8 cellular contexts compared by ENCODE assay signal in genomic region chr19:1945899-1946298, GRCh38.
DNase-seq lines count a peak whose midpoint lies in the region; ATAC-seq and TF ChIP-seq lines count a peak whose summit lies in the region.

No MANE protein-coding gene starts in this region.

- TF ChIP-seq CTCF in MM.1S (IDR thresholded peaks at IDR 0.05; ENCODE audit: low read length), result peak; percentile 44

- peaks cover 12% of the 10 kb centered on the region for H3K4me1 ChIP-seq in MM.1S (ENCODE audit: low read length)

- H2AFZ ChIP-seq in MM.1S (ENCODE audit: low read length), result no peak overlapping the region

- peaks cover 91% of the 10 kb centered on the region for H3K79me2 ChIP-seq in MM.1S (ENCODE audit: low read length)

- no peaks in the 10 kb centered on the region for H3K9me3 ChIP-seq in MM.1S (replicated peaks; ENCODE audit: insufficient read depth, low read length)

- ATAC-seq in HG02623 (IDR thresholded peaks at IDR 0.05; ENCODE audit: unreplicated experiment), result no peak
- no peak for ATAC-seq in HG02840 (IDR thresholded peaks at IDR 0.05; ENCODE audit: low FRiP score, unreplicated experiment)
- no peak for ATAC-seq in GM19455 (IDR thresholded peaks at IDR 0.05; ENCODE audit: unreplicated experiment)

- DNase-seq in DMS 273 (lab: John Stamatoyannopoulos, UW; ENCODE audit: unreplicated experiment), result peak; percentile 44
- DNase-seq in DMS 273 treated with DMSO at 0.1 percent for 48 hours (lab: John Stamatoyannopoulos, UW), result no peak
- DNase-seq in MM.1S, result no peak
- peak; percentile 38 for DNase-seq in astrocyte of the hippocampus (ENCODE audit: low read depth, low spot score)
- peak; percentile 35 for DNase-seq in kidney tubule cell (ENCODE audit: low spot score)

- no peaks in the 10 kb centered on the region for H3K27me3 ChIP-seq in MM.1S (replicated peaks; ENCODE audit: insufficient read depth, low read length)

- H3K9ac ChIP-seq in MM.1S (ENCODE audit: low read length), result no peak overlapping the region

- H3K4me2 ChIP-seq in MM.1S (ENCODE audit: low read depth, low read length), result no peak overlapping the region

- peaks cover 42% of the 10 kb centered on the region for H4K20me1 ChIP-seq in MM.1S (ENCODE audit: insufficient read depth, low read length)

- H3K27ac ChIP-seq in MM.1S (ENCODE audit: low read length), result no peak overlapping the region

- no peak overlapping the region for H3K4me3 ChIP-seq in MM.1S (ENCODE audit: low read length)

- H3K36me3 ChIP-seq in MM.1S (replicated peaks; ENCODE audit: insufficient read depth, low read length), result peaks cover 2% of the 10 kb centered on the region; the same call in 1 of the 2 replicates

- H3F3A ChIP-seq in MM.1S (ENCODE audit: insufficient read depth, low read length), result peaks cover 19% of the 10 kb centered on the region

- no peaks in the 10 kb centered on the region for H3K9me2 ChIP-seq in MM.1S (replicated peaks; ENCODE audit: insufficient read depth, low read length)

Comparison
In these comparisons a context has a peak if more than half of its experiments do, and no peak if none do; other contexts are left out.
1. DNase-seq: peak in DMS 273 (single experiment), astrocyte of the hippocampus (single experiment) and kidney tubule cell (single experiment); none in DMS 273 treated with DMSO at 0.1 percent for 48 hours (single experiment) and MM.1S (single experiment).